In the genomic region with DNA sequence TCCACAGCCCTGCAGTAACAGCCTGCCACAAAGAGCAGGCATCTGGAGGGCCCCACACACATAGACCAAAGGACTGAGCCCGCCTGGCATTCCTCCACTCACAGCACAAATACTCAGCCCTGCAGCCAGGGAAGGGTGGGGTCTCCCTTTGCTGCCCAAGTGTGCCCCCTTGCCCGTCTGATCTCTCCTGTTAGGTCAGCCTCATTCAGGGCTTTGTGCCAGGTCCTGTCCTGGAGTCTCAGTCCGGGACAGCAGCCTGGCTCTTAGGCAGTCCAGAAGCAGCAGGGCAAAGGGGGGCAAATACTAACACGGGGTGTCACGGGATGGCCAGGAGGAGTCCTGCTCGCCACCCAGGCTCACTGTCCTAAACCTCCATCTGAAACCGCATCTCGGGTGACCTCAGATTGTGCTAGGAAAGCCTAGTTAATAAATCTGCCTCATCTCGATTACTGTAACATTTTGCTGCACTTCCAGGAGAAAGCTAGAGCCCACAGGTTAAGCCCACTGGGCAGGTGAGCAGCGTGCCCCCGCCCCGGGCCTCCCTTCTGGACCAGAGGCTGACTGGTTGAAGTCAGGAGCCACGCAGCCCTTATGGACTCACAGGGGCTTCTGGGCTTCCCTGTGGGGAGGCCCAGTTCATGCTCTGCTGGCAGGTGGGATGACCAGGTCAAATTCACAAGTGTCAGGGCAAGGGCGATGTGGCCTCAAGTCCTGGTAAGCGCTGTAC, we compare ENCODE assay signal across 16 cellular contexts. TPM values are rescaled to one million over a fixed set of nuclear protein-coding genes. Genes with fewer than 3 reads are reported as not detected.
"Had no signal": no experiment of that assay in that cellular context is flagged by ENCODE, and none has a peak within 500 bp of the region (broad histone marks: within the 10 kb centered on the region; RNA-seq: fewer than 3 reads in every experiment).

No MANE protein-coding gene starts in this region.

- H3K27ac ChIP-seq: brain microvascular endothelial cell, thoracic aorta had no signal

- ATAC-seq: activated CD8-positive, alpha-beta T cell treated with anti-CD3 and anti-CD28 coated beads for 36 hours; activated naive CD4-positive, alpha-beta T cell treated with anti-CD3 and anti-CD28 coated beads, Interleukin-2, amount 50 U/mL, for 72 hours; mucosa of descending colon; naive thymus-derived CD4-positive, alpha-beta T cell; sciatic nerve; stimulated activated naive CD8-positive, alpha-beta T cell treated with anti-CD3 and anti-CD28 coated beads, Interleukin-15, amount 100 ng/mL, for 72 hours had no signal

- H3K9me3 ChIP-seq: mucosa of descending colon, thoracic aorta had no signal

- FAIRE-seq: frontal cortex, islet of Langerhans had no signal

- H3K27me3 ChIP-seq: brain microvascular endothelial cell had no signal

- H3K4me3 ChIP-seq: mucosa of descending colon, thoracic aorta had no signal

- DNase-seq: activated CD4-positive, alpha-beta T cell treated with anti-CD3 and anti-CD28 coated beads for 4 hours; activated CD8-positive, alpha-beta memory T cell treated with anti-CD3 and anti-CD28 coated beads, Interleukin-2, amount 50 U/mL, for 4 hours; activated CD8-positive, alpha-beta T cell treated with anti-CD3 and anti-CD28 coated beads for 36 hours; activated effector memory CD4-positive, alpha-beta T cell treated with anti-CD3 and anti-CD28 coated beads, Interleukin-2, amount 50 U/mL, for 16 hours; activated T-cell treated with anti-CD3 and anti-CD28 coated beads, Interleukin-2, amount 50 U/mL, for 48 hours; brain microvascular endothelial cell; endodermal cell; mucosa of descending colon; naive thymus-derived CD4-positive, alpha-beta T cell; stimulated activated CD4-positive, alpha-beta T cell treated with anti-CD3 and anti-CD28 coated beads, Interleukin-1b, Interleukin-23, amount 100 ng/mL, for 48 hours; stimulated activated naive CD8-positive, alpha-beta T cell treated with anti-CD3 and anti-CD28 coated beads, Interleukin-15, amount 100 ng/mL, for 72 hours had no signal

RNA-seq across cellular contexts. Expression of gene COL9A3, which starts 15.4 kb away (rescaled TPM):
- total RNA-seq: activated CD8-positive, alpha-beta T cell treated with anti-CD3 and anti-CD28 coated beads for 36 hours; activated naive CD4-positive, alpha-beta T cell treated with anti-CD3 and anti-CD28 coated beads, Interleukin-2, amount 50 U/mL, for 72 hours had no signal
- polyA plus RNA-seq: naive thymus-derived CD4-positive, alpha-beta T cell had no signal
